ENCODE assay signal across 9 cellular contexts in the genomic region with DNA sequence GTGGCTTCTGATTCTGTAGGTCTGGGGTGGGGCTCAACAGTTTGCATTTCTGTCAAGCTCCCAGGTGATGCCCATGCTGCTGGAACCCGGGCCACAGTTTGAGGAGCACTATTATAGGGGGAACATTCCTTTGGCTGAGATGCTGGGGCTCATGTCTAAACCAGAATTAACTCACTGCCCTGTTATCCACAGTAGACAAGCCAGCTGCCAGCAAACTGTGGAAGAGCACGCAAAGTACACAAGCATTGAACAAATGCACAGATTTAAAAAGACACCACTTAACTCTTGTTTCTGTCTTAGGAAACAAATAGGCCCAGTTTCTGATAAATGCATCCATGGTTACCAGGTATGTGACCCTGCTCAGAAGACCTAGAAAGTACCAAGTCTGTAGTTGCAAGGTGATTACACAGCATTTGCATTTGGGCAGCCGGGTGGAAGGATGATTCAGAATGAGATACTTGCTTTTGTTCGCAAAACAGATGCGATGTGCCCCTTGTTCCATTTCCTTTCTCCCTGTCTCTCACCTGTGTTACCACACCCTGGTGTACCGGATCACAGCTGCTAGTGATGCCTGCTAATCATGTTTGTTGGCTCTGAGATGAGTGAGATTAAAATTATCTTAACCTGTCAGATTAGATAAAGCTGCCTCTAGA. TPM values are rescaled to one million over a fixed set of nuclear protein-coding genes. Genes with fewer than 3 reads are reported as not detected.
A peak's percentile ranks its signal among the peaks of the same experiment; 100 is the strongest.
DNase-seq lines count a peak whose midpoint lies in the region; ATAC-seq, FAIRE-seq and TF ChIP-seq lines count a peak whose summit lies in the region.
"Had no signal": no experiment of that assay in that cellular context is flagged by ENCODE, and none has a peak within 500 bp of the region (broad histone marks: within the 10 kb centered on the region; RNA-seq: fewer than 3 reads in every experiment).

No MANE protein-coding gene starts in this region.

- H3K4me3 ChIP-seq in osteoblast (ENCODE audit: insufficient read depth, low read length): no peak overlapping the region
- H3K4me3 ChIP-seq: thyroid gland had no signal

- H3K36me3 ChIP-seq in osteoblast (ENCODE audit: insufficient read depth, low read length): peaks cover 18% of the 10 kb centered on the region

- peaks cover 21% of the 10 kb centered on the region for H3K4me1 ChIP-seq in osteoblast (ENCODE audit: insufficient read depth, low read length)

- peak; percentile 84 for ATAC-seq in HG02642 (IDR thresholded peaks at IDR 0.05; ENCODE audit: poor library complexity, unreplicated experiment)

- no peaks in the 10 kb centered on the region for H3K9me3 ChIP-seq in osteoblast (ENCODE audit: low read depth, low read length)
- H3K9me3 ChIP-seq: thyroid gland had no signal

- no peaks in the 10 kb centered on the region for H3K27me3 ChIP-seq in osteoblast (ENCODE audit: insufficient read depth, low read length)
- H3K27me3 ChIP-seq: thyroid gland had no signal

- H3K79me2 ChIP-seq in osteoblast (ENCODE audit: insufficient read depth, low read length): peaks cover 2% of the 10 kb centered on the region

- no peak overlapping the region for H3K4me2 ChIP-seq in osteoblast (ENCODE audit: insufficient read depth, low read length)

- H3K27ac ChIP-seq in osteoblast (ENCODE audit: low read depth, low read length): peak overlapping the region; percentile 77
- H3K27ac ChIP-seq: thyroid gland had no signal

- DNase-seq in activated CD8-positive, alpha-beta memory T cell treated with anti-CD3 and anti-CD28 coated beads, Interleukin-2, amount 50 U/mL, for 4 hours: peak; percentile 20
- DNase-seq in activated CD8-positive, alpha-beta memory T cell treated with anti-CD3 and anti-CD28 coated beads, Interleukin-2, amount 50 U/mL, for 48 hours: no peak
- DNase-seq in NCI-H526 (lab: John Stamatoyannopoulos, UW) (peak; percentile 69 to 82), osteoblast (ENCODE audit: insufficient read length, low spot score, missing footprints) (no peak), NCI-H2171 (lab: John Stamatoyannopoulos, UW) (no peak), frontal cortex (ENCODE audit: low spot score in 2 of 2) (no peak), kidney glomerular epithelial cell (lab: John Stamatoyannopoulos, UW) (no peak)

- TF ChIP-seq CTCF in osteoblast (IDR thresholded peaks at IDR 0.05; ENCODE audit: extremely low read depth, low read depth, low read length): no peak

- no peak for FAIRE-seq in frontal cortex (lab: Jason Lieb, UNC)

- no peak overlapping the region for H2AFZ ChIP-seq in osteoblast (ENCODE audit: low read length)

- no peaks in the 10 kb centered on the region for H4K20me1 ChIP-seq in osteoblast (ENCODE audit: insufficient read depth, low read length)

RNA-seq across cellular contexts. Expression of a gene that starts 12.4 kb away (rescaled TPM):
- total RNA-seq in osteoblast (42.3 and 54.8 TPM in 2 replicates), frontal cortex (6.9 TPM)

Comparison
In these comparisons a context has a peak if more than half of its experiments do, and no peak if none do; other contexts are left out.
1. DNase-seq: peak in activated CD8-positive, alpha-beta memory T cell treated with anti-CD3 and anti-CD28 coated beads, Interleukin-2, amount 50 U/mL, for 4 hours (single experiment) and NCI-H526 (2 of 2); none in activated CD8-positive, alpha-beta memory T cell treated with anti-CD3 and anti-CD28 coated beads, Interleukin-2, amount 50 U/mL, for 48 hours (single experiment), osteoblast (single experiment), NCI-H2171 (single experiment), frontal cortex (0 of 2) and kidney glomerular epithelial cell (single experiment).